ENCODE assay signal across 13 cellular contexts in the genomic region with DNA sequence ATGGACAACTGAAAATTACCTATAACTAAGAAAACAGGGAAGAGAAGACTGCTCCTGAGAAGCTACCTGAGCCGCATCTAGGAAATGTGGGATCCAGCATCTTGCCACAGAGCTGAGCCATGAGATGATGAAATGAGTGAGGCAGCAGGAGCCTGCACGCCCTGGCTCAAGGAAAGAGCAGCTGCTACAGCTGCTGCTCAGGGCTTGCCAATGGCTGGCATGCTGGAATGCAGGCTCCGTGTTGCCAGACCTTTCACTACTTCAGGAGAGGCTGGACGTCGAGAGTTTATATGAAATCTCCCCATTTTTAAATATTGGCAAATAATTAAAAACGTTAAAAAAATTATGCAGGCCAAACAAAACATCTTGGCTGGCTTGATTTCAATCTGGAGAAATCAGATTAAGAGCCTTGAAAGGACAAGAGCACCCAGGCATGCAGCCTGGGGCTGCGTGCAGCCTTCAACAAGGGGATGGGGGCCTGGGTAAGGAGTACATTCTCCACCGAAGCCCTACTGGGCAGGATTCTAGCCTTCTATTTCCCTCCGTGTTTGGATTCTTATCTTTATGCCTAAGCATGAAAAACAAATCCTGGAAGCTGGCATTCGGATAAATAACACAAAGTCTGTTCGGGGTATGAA.
A peak's percentile ranks its signal among the peaks of the same experiment; 100 is the strongest.
DNase-seq lines count a peak whose midpoint lies in the region; ATAC-seq, FAIRE-seq and TF ChIP-seq lines count a peak whose summit lies in the region.
"Had no signal": no experiment of that assay in that cellular context is flagged by ENCODE, and none has a peak within 500 bp of the region (broad histone marks: within the 10 kb centered on the region; RNA-seq: fewer than 3 reads in every experiment).

No MANE protein-coding gene starts in this region.

- FAIRE-seq in pancreas (lab: Jason Lieb, UNC): no peak
- FAIRE-seq: GM18507 had no signal

- peak; percentile 78 to 86 (median 80) for ATAC-seq in pancreas
- ATAC-seq in activated naive CD8-positive, alpha-beta T cell treated with anti-CD3 and anti-CD28 coated beads, Interleukin-2, amount 50 U/mL, for 24 hours: no peak
- ATAC-seq in HG03342 (IDR thresholded peaks at IDR 0.05; ENCODE audit: unreplicated experiment): no peak

- H3K9me3 ChIP-seq in pancreas: no peaks in the 10 kb centered on the region

- H3K27me3 ChIP-seq in pancreas: no peaks in the 10 kb centered on the region
- H3K27me3 ChIP-seq: brain microvascular endothelial cell had no signal

- TF ChIP-seq CTCF in pancreas (IDR thresholded peaks at IDR 0.05) (no peak), type B pancreatic cell (conservative IDR thresholded peaks at IDR 0.05) (no peak), CD14-positive monocyte (IDR thresholded peaks at IDR 0.05) (no peak)

- intact Hi-C loops in pancreas (cut with DNase I) (no loop called here), CD14-positive monocyte (cut with micrococcal nuclease) (no loop called here)

- no peaks in the 10 kb centered on the region for H3K36me3 ChIP-seq in pancreas
- H3K36me3 ChIP-seq: brain microvascular endothelial cell had no signal

- DNase-seq in AG08396 (ENCODE audit: low spot score) (peak; percentile 20), amniotic epithelial cell (ENCODE audit: low read depth) (peak; percentile 53), globus pallidus (ENCODE audit: low spot score) (peak; percentile 35), pancreas (peak; percentile 56 to 72 (median 66)), type B pancreatic cell (ENCODE audit: extremely low spot score, unreplicated experiment) (no peak), CD14-positive monocyte (ENCODE audit: low spot score) (no peak)
- DNase-seq in activated naive CD8-positive, alpha-beta T cell treated with anti-CD3 and anti-CD28 coated beads, Interleukin-2, amount 50 U/mL, for 24 hours: no peak
- DNase-seq: brain microvascular endothelial cell, erythroblast, occipital lobe, RPMI8226 had no signal

- H3K4me1 Mint-ChIP-seq in type B pancreatic cell (ENCODE audit: unreplicated experiment): peaks cover 15% of the 10 kb centered on the region
- H3K4me1 Mint-ChIP-seq in activated naive CD8-positive, alpha-beta T cell treated with anti-CD3 and anti-CD28 coated beads, Interleukin-2, amount 50 U/mL, for 24 hours: peaks cover 27% of the 10 kb centered on the region
- peaks cover 11% of the 10 kb centered on the region for H3K4me1 Mint-ChIP-seq in CD14-positive monocyte

- peak overlapping the region in 2 of 4 donors; percentile 64 to 75 for H3K27ac ChIP-seq in pancreas
- H3K27ac ChIP-seq: brain microvascular endothelial cell had no signal

- H3K4me1 ChIP-seq in pancreas: peaks cover 17 to 24% (median 19%) of the 10 kb centered on the region in 3 donors

- no peaks in the 10 kb centered on the region for H3K27me3 Mint-ChIP-seq in type B pancreatic cell
- no peaks in the 10 kb centered on the region for H3K27me3 Mint-ChIP-seq in activated naive CD8-positive, alpha-beta T cell treated with anti-CD3 and anti-CD28 coated beads, Interleukin-2, amount 50 U/mL, for 24 hours
- no peaks in the 10 kb centered on the region for H3K27me3 Mint-ChIP-seq in CD14-positive monocyte (ENCODE audit: low read depth in 3 of 3)

- H3K4me3 Mint-ChIP-seq in type B pancreatic cell: no peak overlapping the region
- no peak overlapping the region for H3K4me3 Mint-ChIP-seq in activated naive CD8-positive, alpha-beta T cell treated with anti-CD3 and anti-CD28 coated beads, Interleukin-2, amount 50 U/mL, for 24 hours
- H3K4me3 Mint-ChIP-seq in CD14-positive monocyte: no peak overlapping the region

- H3K27ac Mint-ChIP-seq in type B pancreatic cell (no peak overlapping the region), CD14-positive monocyte (no peak overlapping the region)
- no peak overlapping the region for H3K27ac Mint-ChIP-seq in activated naive CD8-positive, alpha-beta T cell treated with anti-CD3 and anti-CD28 coated beads, Interleukin-2, amount 50 U/mL, for 24 hours

- H3K9me3 Mint-ChIP-seq in type B pancreatic cell (no peaks in the 10 kb centered on the region), CD14-positive monocyte (no peaks in the 10 kb centered on the region)
- no peaks in the 10 kb centered on the region for H3K9me3 Mint-ChIP-seq in activated naive CD8-positive, alpha-beta T cell treated with anti-CD3 and anti-CD28 coated beads, Interleukin-2, amount 50 U/mL, for 24 hours

- H3K36me3 Mint-ChIP-seq in type B pancreatic cell (no peaks in the 10 kb centered on the region), CD14-positive monocyte (no peaks in the 10 kb centered on the region)
- no peaks in the 10 kb centered on the region for H3K36me3 Mint-ChIP-seq in activated naive CD8-positive, alpha-beta T cell treated with anti-CD3 and anti-CD28 coated beads, Interleukin-2, amount 50 U/mL, for 24 hours (ENCODE audit: low read depth)

- 16 to 20% methylated on average over 11 of the region's 11 CpGs for WGBS in pancreas, 2 donors

- H3K4me3 ChIP-seq in pancreas: peak overlapping the region in 1 of 4 donors; percentile 5

Comparison
In these comparisons a context has a peak if more than half of its experiments do, and no peak if none do; other contexts are left out.
1. DNase-seq: peak in AG08396 (single experiment), amniotic epithelial cell (single experiment), globus pallidus (single experiment) and pancreas (6 of 6); none in type B pancreatic cell (single experiment), activated naive CD8-positive, alpha-beta T cell treated with anti-CD3 and anti-CD28 coated beads, Interleukin-2, amount 50 U/mL, for 24 hours (single experiment) and CD14-positive monocyte (single experiment).
2. ATAC-seq: peak in pancreas (4 of 4); none in activated naive CD8-positive, alpha-beta T cell treated with anti-CD3 and anti-CD28 coated beads, Interleukin-2, amount 50 U/mL, for 24 hours (single experiment) and HG03342 (single experiment).